In the genomic region with DNA sequence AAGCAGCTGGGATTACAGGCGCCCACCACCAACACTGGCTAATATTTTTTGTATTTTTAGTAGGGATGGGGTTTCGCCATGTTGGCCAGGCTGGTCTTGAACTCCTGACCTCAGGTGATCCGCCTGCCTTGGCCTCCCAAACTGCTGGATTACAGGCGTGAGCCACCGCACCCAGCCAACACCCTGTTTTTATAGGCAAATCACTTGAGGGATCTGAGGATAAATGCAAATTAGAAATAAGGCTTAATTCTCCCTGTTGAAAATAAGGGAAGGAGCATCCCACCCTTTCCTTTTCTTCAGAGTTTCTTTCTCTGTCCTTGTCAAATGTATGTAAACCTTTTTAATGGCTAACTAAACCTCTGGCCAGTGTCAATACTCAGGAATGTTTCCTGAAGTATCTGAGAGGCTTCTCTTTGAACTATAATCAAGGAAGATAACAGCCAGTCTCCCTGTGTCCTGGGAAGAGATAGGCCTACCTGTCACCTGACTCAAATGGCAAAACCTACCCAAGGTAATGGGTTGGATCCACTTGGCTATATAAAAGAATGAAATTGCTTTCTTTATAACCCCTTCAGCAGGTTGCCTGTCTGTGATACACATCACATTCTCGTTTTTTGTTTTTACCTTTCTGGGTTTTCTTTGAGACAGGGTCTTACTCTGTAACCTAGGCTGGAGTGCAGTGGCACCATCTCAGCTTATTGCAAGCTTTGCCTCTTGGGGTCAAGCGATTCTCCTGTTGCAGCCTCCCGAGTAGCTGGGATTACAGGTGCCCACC, we compare ENCODE assay signal across 25 cellular contexts.
"Had no signal": no experiment of that assay in that cellular context is flagged by ENCODE, and none has a peak within 500 bp of the region (broad histone marks: within the 10 kb centered on the region; RNA-seq: fewer than 3 reads in every experiment).

No MANE protein-coding gene starts in this region.

- H3K27me3 ChIP-seq: foreskin keratinocyte, gastroesophageal sphincter, heart left ventricle, neural progenitor cell, stomach, testis, tibial artery, upper lobe of left lung had no signal

- ATAC-seq: foreskin keratinocyte, gastroesophageal sphincter, heart left ventricle, left ventricle myocardium superior, lower lobe of right lung, sciatic nerve had no signal

- H3K4me3 ChIP-seq: dorsolateral prefrontal cortex, gastroesophageal sphincter, heart left ventricle, lower lobe of right lung, neural progenitor cell, smooth muscle cell, stomach, testis, tibial artery, upper lobe of left lung had no signal

- H3K4me1 Mint-ChIP-seq: neural progenitor cell had no signal

- H3K27me3 Mint-ChIP-seq: naive B cell, progenitor cell of endocrine pancreas had no signal

- H3K27ac Mint-ChIP-seq: neural progenitor cell, progenitor cell of endocrine pancreas had no signal

- H3K36me3 Mint-ChIP-seq: naive B cell, neural progenitor cell had no signal

- DNase-seq: dorsolateral prefrontal cortex; effector CD4-positive, alpha-beta T cell; foreskin keratinocyte; heart left ventricle; hippocampal formation; left ventricle myocardium superior; lower lobe of right lung; naive B cell; stimulated activated CD4-positive, alpha-beta T cell treated with anti-CD3 and anti-CD28 coated beads, Interleukin-12 subunit alpha, Interleukin-12 subunit beta, amount 100 ng/mL, for 4 hours; stimulated activated CD4-positive, alpha-beta T cell treated with anti-CD3 and anti-CD28 coated beads, Interleukin-1b, Interleukin-23, amount 100 ng/mL, for 48 hours; stimulated activated CD4-positive, alpha-beta T cell treated with anti-CD3 and anti-CD28 coated beads, Interleukin-4, amount 100 ng/mL, for 1 hour; stimulated activated CD8-positive, alpha-beta memory T cell treated with anti-CD3 and anti-CD28 coated beads, Interleukin-4, amount 100 ng/mL, for 48 hours; stimulated activated naive CD4-positive, alpha-beta T cell treated with Interleukin-2 at 50 U/mL for 16 hours; stomach; testis; tibial artery; upper lobe of left lung had no signal

- H3K27ac ChIP-seq: dorsolateral prefrontal cortex, epithelial cell of prostate, foreskin keratinocyte, lower lobe of right lung, neural progenitor cell, parathyroid adenoma, stomach, tibial artery, upper lobe of left lung had no signal

- H3K9me3 Mint-ChIP-seq: nephron, neural progenitor cell had no signal

- H2AFZ ChIP-seq: neural progenitor cell, parathyroid adenoma had no signal

- H3K4me3 Mint-ChIP-seq: naive B cell, nephron, neural progenitor cell had no signal

- H3K4me2 ChIP-seq: neural progenitor cell, smooth muscle cell had no signal

- H3K9me3 ChIP-seq: gastroesophageal sphincter, heart left ventricle, lower lobe of right lung, stomach, testis, tibial artery, upper lobe of left lung had no signal

- H3K4me1 ChIP-seq: lower lobe of right lung, neural progenitor cell, parathyroid adenoma, tibial artery had no signal

- H3K36me3 ChIP-seq: gastroesophageal sphincter, heart left ventricle, lower lobe of right lung, neural progenitor cell, stomach, tibial artery, upper lobe of left lung had no signal

- H3K9ac ChIP-seq: neural progenitor cell, parathyroid adenoma had no signal

- H3K79me2 ChIP-seq: parathyroid adenoma had no signal
